ENCODE assay signal across 10 cellular contexts in genomic region chr16:68707341-68708152, GRCh38. TPM values are rescaled to one million over a fixed set of nuclear protein-coding genes. Genes with fewer than 3 reads are reported as not detected.
A peak's percentile ranks its signal among the peaks of the same experiment; 100 is the strongest.
DNase-seq lines count a peak whose midpoint lies in the region; ATAC-seq lines count a peak whose summit lies in the region.
"Had no signal": no experiment of that assay in that cellular context is flagged by ENCODE, and none has a peak within 500 bp of the region (broad histone marks: within the 10 kb centered on the region; RNA-seq: fewer than 3 reads in every experiment).

No MANE protein-coding gene starts in this region.

- no peak for ATAC-seq in HG03280 (IDR thresholded peaks at IDR 0.05; ENCODE audit: unreplicated experiment)
- no peak for ATAC-seq in HG03097 (IDR thresholded peaks at IDR 0.05; ENCODE audit: low FRiP score, unreplicated experiment)
- ATAC-seq: stimulated activated memory B cell treated with anti-CD40 and anti-IgM and Interleukin-4, amounts not matched to agents 10 μg/mL and 1 μg/mL and 100 μg/mL, for 72 hours had no signal

- DNase-seq in AG20443 (ENCODE audit: low spot score) (peak; percentile 62), M059J (ENCODE audit: low read depth) (peak; percentile 93), ecto neural progenitor cell (ENCODE audit: low spot score) (peak; percentile 76), GM03348 (ENCODE audit: low spot score) (no peak), nucleus accumbens (lab: John Stamatoyannopoulos, UW) (no peak)

- no peaks in the 10 kb centered on the region for H3K36me3 ChIP-seq in mesodermal cell (ENCODE audit: control insufficient read depth, insufficient read depth, low read length)
- H3K36me3 ChIP-seq: HAP-1 had no signal

- H3K4me1 ChIP-seq in mesodermal cell (ENCODE audit: control insufficient read depth, insufficient read depth, low read length, poor library complexity, severe bottlenecking), result peaks cover 8% of the 10 kb centered on the region
- H3K4me1 ChIP-seq: HAP-1 had no signal

- H3K9me3 ChIP-seq in mesodermal cell (ENCODE audit: control insufficient read depth, low read length), result no peaks in the 10 kb centered on the region
- H3K9me3 ChIP-seq: HAP-1 had no signal

- H3K4me3 ChIP-seq in mesodermal cell (ENCODE audit: extremely low read depth, insufficient read depth, low read length, poor library complexity, severe bottlenecking), result no peak overlapping the region
- H3K4me3 ChIP-seq: HAP-1 had no signal

- peak overlapping the region; percentile 10 for H3K27ac ChIP-seq in mesodermal cell (ENCODE audit: low read depth, low read length, severe bottlenecking)

- 56 to 64% methylated on average over 16 to 27 of the region's 27 CpGs for WGBS in mesodermal cell (ENCODE audit: insufficient coverage in 2 of 2), 2 experiments

RNA-seq across cellular contexts. Expression of gene CDH1, which starts 29.5 kb away (rescaled TPM):
- total RNA-seq in M059J (2014; rRNA removed; shearing (Covaris generic)), result 0.05 TPM in 1 of 2 replicates, not detected in the other
- 2.0 TPM for polyA plus RNA-seq in mesodermal cell (2013, experiment 1 of 2)
- 3.1 TPM for polyA plus RNA-seq in mesodermal cell (2013, experiment 2 of 2)

Comparison
In these comparisons a context has a peak if more than half of its experiments do, and no peak if none do; other contexts are left out.
1. DNase-seq: peak in AG20443 (single experiment), M059J (single experiment) and ecto neural progenitor cell (single experiment); none in GM03348 (single experiment) and nucleus accumbens (0 of 56).